8 cellular contexts compared by ENCODE assay signal in genomic region chr3:122794779-122795673, GRCh38. TPM values are rescaled to one million over a fixed set of nuclear protein-coding genes. Genes with fewer than 3 reads are reported as not detected.
DNase-seq lines count a peak whose midpoint lies in the region; ATAC-seq and TF ChIP-seq lines count a peak whose summit lies in the region.

SLC49A4 (plus strand) TSS chr3:122795069; CDS start chr3:122795193, 124 bp downstream.

- TF ChIP-seq CTCF in GM10248 (IDR thresholded peaks at IDR 0.05; ENCODE audit: control extremely low read depth, extremely low read depth, low read depth, missing control alignments), result no peak
- TF ChIP-seq CTCF in HFFc6 (IDR thresholded peaks at IDR 0.05), result 0 out of 2 replicates have a peak, but pooled peaks have one; percentile 15
- TF ChIP-seq CTCF in OCI-LY7 (conservative IDR thresholded peaks at IDR 0.05; ENCODE audit: low read length), result no peak
- peak in 3 of 9 donors; percentile 19 to 33 (median 28) for TF ChIP-seq CTCF in heart right ventricle (IDR thresholded peaks at IDR 0.05)

- CTCF ChIA-PET in GM10248 (lab: Yijun Ruan, JAX) (interaction anchor here (1.4 kb wide), 1 partner anchor 16 kb away, joined by 3 read pairs; no protein-coding TSS in a partner anchor), OCI-LY7 (lab: Charles Lee; ENCODE audit: unreplicated experiment) (interaction anchor here (0.6 kb wide), 1 partner anchor 242 kb away, joined by 3 read pairs; no protein-coding TSS in a partner anchor)

- H3K4me2 ChIP-seq in OCI-LY7 (ENCODE audit: low read length), result peak within 1 kb of the TSS; percentile 90

- peaks cover 6% of the 10 kb centered on the region; the same call in 1 of the 2 replicates for H3K79me2 ChIP-seq in OCI-LY7 (ENCODE audit: insufficient read depth, low read depth, low read length)

- peak within 1 kb of the TSS; percentile 95 for H3K4me3 Mint-ChIP-seq in HFFc6

- intact Hi-C loops in OCI-LY7 (cut with micrococcal nuclease; ENCODE audit: unreplicated experiment) (loop anchor here (5.0 to 10.0 kb wide), 2 partner anchors 233 to 380 kb away; partner anchors contain the start of genes DTX3L, PARP9 and WDR5B), heart right ventricle (cut with DNase I) (loop anchor here in 2 of 10 donors (5.0 to 10.0 kb wide), 3 partner anchors 400 to 1517 kb away; partner anchors contain the start of gene POLQ (in 1 of the 2))

- H3K27me3 ChIP-seq in heart right ventricle, result no peaks in the 10 kb centered on the region

- peak within 1 kb of the TSS; percentile 98 for H3K27ac Mint-ChIP-seq in HFFc6

- H3K4me1 ChIP-seq in OCI-LY7 (ENCODE audit: insufficient read depth, low read length, poor library complexity, severe bottlenecking), result peaks cover 30% of the 10 kb centered on the region
- H3K4me1 ChIP-seq in heart right ventricle, result peaks cover 0 to 56% (median 19%) of the 10 kb centered on the region in 9 donors

- H4K20me1 ChIP-seq in OCI-LY7 (ENCODE audit: insufficient read depth, low read length), result no peaks in the 10 kb centered on the region

- H3K4me3 ChIP-seq in OCI-LY7 (ENCODE audit: low read depth, low read length, poor library complexity, severe bottlenecking) (peak within 1 kb of the TSS; percentile 85), heart right ventricle (peak within 1 kb of the TSS; percentile 47 to 96 (median 84))

- H3K4me1 Mint-ChIP-seq in HFFc6 (ENCODE audit: low read depth), result peaks cover 25% of the 10 kb centered on the region

- H3K9me3 ChIP-seq in OCI-LY7 (ENCODE audit: low read length), result no peaks in the 10 kb centered on the region
- no peaks in the 10 kb centered on the region for H3K9me3 ChIP-seq in heart right ventricle

- no peaks in the 10 kb centered on the region for H3K9me2 ChIP-seq in OCI-LY7 (ENCODE audit: insufficient read depth, low read length)

- peak within 1 kb of the TSS; percentile 95 for H2AFZ ChIP-seq in OCI-LY7 (ENCODE audit: low read length)

- H3K36me3 ChIP-seq in OCI-LY7 (ENCODE audit: insufficient read depth, low read length) (0 out of 2 replicates have a peak, but pooled peaks cover 4% of the 10 kb centered on the region), heart right ventricle (no peaks in the 10 kb centered on the region)

- H3K27me3 Mint-ChIP-seq in HFFc6 (ENCODE audit: insufficient read depth), result no peaks in the 10 kb centered on the region; the same call in 1 of the 2 replicates

- H3K9me3 Mint-ChIP-seq in HFFc6, result no peaks in the 10 kb centered on the region

- H3K27ac ChIP-seq in OCI-LY7 (ENCODE audit: low read depth, low read length, poor library complexity, severe bottlenecking) (peak within 1 kb of the TSS; percentile 66), heart right ventricle (peak within 1 kb of the TSS; percentile 83 to 98 (median 95))

- H3K36me3 Mint-ChIP-seq in HFFc6 (ENCODE audit: low read depth), result no peaks in the 10 kb centered on the region

- peak; percentile 93 for DNase-seq in GM10248 (ENCODE audit: extremely low spot score)
- peak; percentile 55 for DNase-seq in HFFc6
- peak; percentile 82 for DNase-seq in OCI-LY7 (ENCODE audit: low spot score)
- peak; percentile 13 for DNase-seq in activated naive CD8-positive, alpha-beta T cell treated with anti-CD3 and anti-CD28 coated beads, Interleukin-2, amount 50 U/mL, for 16 hours (ENCODE audit: low read depth, low spot score)
- peak; percentile 63 to 80 for DNase-seq in heart right ventricle
- DNase-seq in renal cortical epithelial cell (ENCODE audit: low read depth), result peak; percentile 86
- no peak for DNase-seq in DMS53 (lab: John Stamatoyannopoulos, UW)
- DNase-seq in NCI-H1105 (lab: John Stamatoyannopoulos, UW), result no peak

- WGBS in heart right ventricle, 2 donors, result 0 to 1% methylated on average over 83 to 84 of the region's 84 CpGs

- POLR2A ChIA-PET in GM10248 (lab: Yijun Ruan, JAX), result no interaction called here
- POLR2A ChIA-PET in OCI-LY7 (lab: Charles Lee), result interaction anchor here (0.5 kb wide), 1 partner anchor 115 kb away, joined by 3 read pairs; no protein-coding TSS in a partner anchor

- ATAC-seq in heart right ventricle, result peak; percentile 82 to 93 (median 90)

- no TSS peak for BruUV-seq in OCI-LY7 (replicated peaks; lab: Mats Ljungman, UMichigan)

RNA-seq across cellular contexts. Expression of gene SLC49A4, which starts in this region (rescaled TPM):
- total RNA-seq in HFFc6 (2021; fragmentation: NEBNext Ultra II Directional; extraction: Animal tissue kit (Norgen Biotek cat#: 25700)), result 10 to 100 TPM; 10.2 to 10.8 (median 10.7) TPM
- total RNA-seq in OCI-LY7 (2014; rRNA removed; shearing (Covaris generic)), result 1.8 and 2.8 TPM in 2 replicates
- total RNA-seq in OCI-LY7 (2022), result 3.3 and 3.4 TPM in 2 replicates
- 10 to 100 TPM; 13.2 to 19.7 (median 15.7) TPM for total RNA-seq in heart right ventricle
- polyA plus RNA-seq in heart right ventricle, result 1 to 10 TPM; 3.1 to 6.8 TPM
- total RNA-seq in renal cortical epithelial cell, result 13.7 and 26.3 TPM in 2 replicates

Comparison
In these comparisons a context has a peak if more than half of its experiments do, and no peak if none do; other contexts are left out.
1. DNase-seq: peak in GM10248 (single experiment), HFFc6 (single experiment), OCI-LY7 (single experiment), activated naive CD8-positive, alpha-beta T cell treated with anti-CD3 and anti-CD28 coated beads, Interleukin-2, amount 50 U/mL, for 16 hours (single experiment), heart right ventricle (2 of 2) and renal cortical epithelial cell (single experiment); none in DMS53 (single experiment) and NCI-H1105 (single experiment).